Comparison of ENCODE assay signal across 16 cellular contexts in genomic region chr2:27377618-27378095, GRCh38. TPM values are rescaled to one million over a fixed set of nuclear protein-coding genes. Genes with fewer than 3 reads are reported as not detected.
A peak's percentile ranks its signal among the peaks of the same experiment; 100 is the strongest.
DNase-seq lines count a peak whose midpoint lies in the region; ATAC-seq and TF ChIP-seq lines count a peak whose summit lies in the region.
"Had no signal": no experiment of that assay in that cellular context is flagged by ENCODE, and none has a peak within 500 bp of the region (broad histone marks: within the 10 kb centered on the region; RNA-seq: fewer than 3 reads in every experiment).

No MANE protein-coding gene starts in this region.

- peaks cover 63% of the 10 kb centered on the region for H3K36me3 Mint-ChIP-seq in endodermal cell (ENCODE audit: low read depth)

- H3K27ac ChIP-seq in 22Rv1 (peak overlapping the region; percentile 92), C4-2B (peak overlapping the region; percentile 10; the same call in 1 of the 2 replicates), endodermal cell (ENCODE audit: low read depth, low read length) (no peak overlapping the region), breast epithelium (no peak overlapping the region)
- H3K27ac ChIP-seq: BLaER1, vagina had no signal

- ATAC-seq in HG03196 (IDR thresholded peaks at IDR 0.05; ENCODE audit: unreplicated experiment): no peak

- no peak overlapping the region for H3K4me3 ChIP-seq in NB4 (ENCODE audit: low read depth, low read length)
- no peak overlapping the region for H3K4me3 ChIP-seq in endodermal cell (ENCODE audit: low read length)
- H3K4me3 ChIP-seq in breast epithelium: no peak overlapping the region
- H3K4me3 ChIP-seq: BLaER1, vagina had no signal

- H3K4me1 Mint-ChIP-seq in endodermal cell: peaks cover 23% of the 10 kb centered on the region

- H3K36me3 ChIP-seq in endodermal cell (ENCODE audit: control insufficient read depth, insufficient read depth, low read length): peaks cover 82% of the 10 kb centered on the region
- H3K36me3 ChIP-seq in breast epithelium: no peaks in the 10 kb centered on the region

- H3K27me3 ChIP-seq in endodermal cell (ENCODE audit: control insufficient read depth, insufficient read depth, low read length, poor library complexity, severe bottlenecking) (no peaks in the 10 kb centered on the region), breast epithelium (no peaks in the 10 kb centered on the region)
- H3K27me3 ChIP-seq: BLaER1, vagina had no signal

- H3K9me3 ChIP-seq in endodermal cell (ENCODE audit: control insufficient read depth, low read length) (no peaks in the 10 kb centered on the region), breast epithelium (no peaks in the 10 kb centered on the region)
- H3K9me3 ChIP-seq: BLaER1, vagina had no signal

- WGBS in endodermal cell (ENCODE audit: insufficient coverage in 1 of 2, insufficient read length in 1 of 2), 2 experiments: 96% methylated on average over 15 to 18 of the region's 18 CpGs

- DNase-seq in NB4 (ENCODE audit: low read depth): no peak
- no peak for DNase-seq in endodermal cell
- DNase-seq in OCI-M1 (lab: John Stamatoyannopoulos, UW): no peak
- no peak for DNase-seq in DMS53 (lab: John Stamatoyannopoulos, UW)
- DNase-seq in breast epithelium (ENCODE audit: low spot score in 2 of 2): no peak
- DNase-seq: Kasumi-1, midbrain, NCI-H1694, NCI-H524 treated with DMSO at 0.1 percent for 48 hours, small intestine had no signal

- no peak for TF ChIP-seq CTCF in 22Rv1 (IDR thresholded peaks at IDR 0.05)
- no peak for TF ChIP-seq CTCF in C4-2B (conservative IDR thresholded peaks at IDR 0.05)
- no peak for TF ChIP-seq CTCF in NB4 (IDR thresholded peaks at IDR 0.05; ENCODE audit: low read depth, low read length)
- no peak for TF ChIP-seq CTCF in endodermal cell (conservative IDR thresholded peaks at IDR 0.05)
- no peak for TF ChIP-seq CTCF in breast epithelium (IDR thresholded peaks at IDR 0.05)

- H3K9me3 Mint-ChIP-seq in endodermal cell: no peaks in the 10 kb centered on the region
- H3K9me3 Mint-ChIP-seq: stimulated activated naive CD8-positive, alpha-beta T cell treated with anti-CD3 and anti-CD28 coated beads, Interleukin-15, Interleukin-2, amounts not matched to agents 100 ng/mL and 50 ng/mL, for 24 hours had no signal

- intact Hi-C loops in breast epithelium (cut with DNase I; ENCODE audit: low total_unique reads): no loop called here

- H3K4me1 ChIP-seq in endodermal cell (ENCODE audit: control insufficient read depth, insufficient read depth, low read length) (peaks cover 4% of the 10 kb centered on the region), breast epithelium (peaks cover 4 to 11% of the 10 kb centered on the region in 2 donors)

- H3K9ac ChIP-seq in endodermal cell (ENCODE audit: extremely low read depth, low read length, poor library complexity, severe bottlenecking): no peak overlapping the region

- TF ChIP-seq POLR2A in NB4 (IDR thresholded peaks at IDR 0.05; ENCODE audit: extremely low read depth, insufficient read length) (peak; percentile 22), breast epithelium (IDR thresholded peaks at IDR 0.05) (no peak)

- H3K4me3 Mint-ChIP-seq in endodermal cell: no peak overlapping the region
- H3K4me3 Mint-ChIP-seq: stimulated activated naive CD8-positive, alpha-beta T cell treated with anti-CD3 and anti-CD28 coated beads, Interleukin-15, Interleukin-2, amounts not matched to agents 100 ng/mL and 50 ng/mL, for 24 hours had no signal

- no peaks in the 10 kb centered on the region for H3K27me3 Mint-ChIP-seq in endodermal cell (ENCODE audit: insufficient read depth)
- H3K27me3 Mint-ChIP-seq: stimulated activated naive CD8-positive, alpha-beta T cell treated with anti-CD3 and anti-CD28 coated beads, Interleukin-15, Interleukin-2, amounts not matched to agents 100 ng/mL and 50 ng/mL, for 24 hours had no signal

- H3K27ac Mint-ChIP-seq in endodermal cell: peak overlapping the region; percentile 61
- H3K27ac Mint-ChIP-seq: stimulated activated naive CD8-positive, alpha-beta T cell treated with anti-CD3 and anti-CD28 coated beads, Interleukin-15, Interleukin-2, amounts not matched to agents 100 ng/mL and 50 ng/mL, for 24 hours had no signal

RNA-seq across cellular contexts. Expression of gene ZNF513, which starts 2.9 kb away (rescaled TPM):
- total RNA-seq in endodermal cell: 10 to 100 TPM; 30.7 to 32.5 TPM
- 21.3 TPM for polyA plus RNA-seq in endodermal cell (2013, experiment 1 of 2)
- polyA plus RNA-seq in endodermal cell (2013, experiment 2 of 2): 20.5 TPM
- total RNA-seq in breast epithelium: 10 to 100 TPM in 2 of 3 donors, 1 to 10 TPM in 1; 5.9 to 22.5 (median 15.7) TPM

RNA-seq across cellular contexts. Expression of gene SNX17, which starts 7.2 kb away (rescaled TPM):
- total RNA-seq in endodermal cell: 10 to 100 TPM; 81.2 to 92.6 TPM
- 70.9 TPM for polyA plus RNA-seq in endodermal cell (2013, experiment 1 of 2)
- 68.6 TPM for polyA plus RNA-seq in endodermal cell (2013, experiment 2 of 2)
- total RNA-seq in breast epithelium: 100 to 1,000 TPM; 109 to 121 (median 116) TPM

RNA-seq across cellular contexts. Expression of gene EIF2B4, which starts 7.5 kb away (rescaled TPM):
- total RNA-seq in endodermal cell (10 to 100 TPM; 56.7 to 58.6 TPM), breast epithelium (10 to 100 TPM; 38.1 to 48.9 (median 47.9) TPM)
- 51.3 TPM for polyA plus RNA-seq in endodermal cell (2013, experiment 1 of 2)
- polyA plus RNA-seq in endodermal cell (2013, experiment 2 of 2): 45.8 TPM

RNA-seq across cellular contexts. Expression of gene GTF3C2, which starts 21.1 kb away (rescaled TPM):
- total RNA-seq in endodermal cell: 100 to 1,000 TPM; 105 to 120 TPM
- 95.0 TPM for polyA plus RNA-seq in endodermal cell (2013, experiment 1 of 2)
- 86.0 TPM for polyA plus RNA-seq in endodermal cell (2013, experiment 2 of 2)
- 10 to 100 TPM; 32.6 to 63.5 (median 55.7) TPM for total RNA-seq in breast epithelium

RNA-seq across cellular contexts. Expression of gene PPM1G, which starts 31.7 kb away (rescaled TPM):
- total RNA-seq in endodermal cell (100 to 1,000 TPM; 124 to 125 TPM), breast epithelium (10 to 100 TPM; 46.2 to 59.0 (median 54.4) TPM)
- 107 TPM for polyA plus RNA-seq in endodermal cell (2013, experiment 1 of 2)
- 102 TPM for polyA plus RNA-seq in endodermal cell (2013, experiment 2 of 2)

Comparison
In these comparisons a context has a peak if more than half of its experiments do, and no peak if none do; other contexts are left out.
1. H3K27ac ChIP-seq: peak in 22Rv1 (single experiment) and C4-2B (single experiment); none in endodermal cell (single experiment) and breast epithelium (0 of 2).